Comparison of ENCODE assay signal across 19 cellular contexts in genomic region chr2:71562518-71562917, GRCh38.
A peak's percentile ranks its signal among the peaks of the same experiment; 100 is the strongest.
DNase-seq lines count a peak whose midpoint lies in the region; ATAC-seq, FAIRE-seq and TF ChIP-seq lines count a peak whose summit lies in the region.
"Had no signal": no experiment of that assay in that cellular context is flagged by ENCODE, and none has a peak within 500 bp of the region (broad histone marks: within the 10 kb centered on the region; RNA-seq: fewer than 3 reads in every experiment).

No MANE protein-coding gene starts in this region.

- no peak overlapping the region for H3K27ac ChIP-seq in HepG2 (ENCODE audit: extremely low read length, insufficient read depth, low read length)
- H3K27ac ChIP-seq: SJSA1 had no signal

- 0 out of 2 replicates have a peak overlapping the region, but pooled peaks have one; percentile 8 for H3K4me2 ChIP-seq in HepG2 (ENCODE audit: low read depth, low read length)

- POLR2A ChIA-PET in HepG2 (lab: Yijun Ruan, JAX) = no interaction called here

- peaks cover 7% of the 10 kb centered on the region for H3K4me1 Mint-ChIP-seq in progenitor cell of endocrine pancreas (ENCODE audit: low read depth)
- H3K4me1 Mint-ChIP-seq: B cell had no signal

- H3K27me3 Mint-ChIP-seq in progenitor cell of endocrine pancreas = no peaks in the 10 kb centered on the region
- H3K27me3 Mint-ChIP-seq: B cell had no signal

- TF ChIP-seq EP300 in HepG2 (IDR thresholded peaks at IDR 0.05; ENCODE audit: low read depth in 2 of 2, low read length in 2 of 2) (no peak), HepG2 (CRISPR knock-in tag; IDR thresholded peaks at IDR 0.05; ENCODE audit: borderline replicate concordance) (no peak)

- H3K27me3 ChIP-seq in HepG2 (ENCODE audit: control insufficient read depth in 1 of 2, insufficient read depth in 2 of 2, low read length in 2 of 2) = peaks cover 0 to 10% of the 10 kb centered on the region in 2 experiments; a peak in 2 of 5 replicates
- H3K27me3 ChIP-seq: SJSA1 had no signal

- no peaks in the 10 kb centered on the region for H4K20me1 ChIP-seq in HepG2 (ENCODE audit: insufficient read depth, low read length)

- no peak for TF ChIP-seq RAD21 in HepG2 (CRISPR knock-in tag; IDR thresholded peaks at IDR 0.05)

- in situ Hi-C loops in HepG2 (cut with HindIII; ENCODE audit: extremely low pct_ligation_motif_present, low pct_unique_long_range_greater_than_20kb) = no loop called here

- H3K4me3 ChIP-seq in HepG2 (replicated peaks in 1 of 3; ENCODE audit: insufficient read depth in 1 of 3, low read depth in 2 of 3, low read length in 3 of 3) = no peak overlapping the region
- H3K4me3 ChIP-seq: HAP-1, SJSA1 had no signal

- no peak overlapping the region for H3K4me3 Mint-ChIP-seq in progenitor cell of endocrine pancreas (ENCODE audit: low read depth)
- H3K4me3 Mint-ChIP-seq: B cell; CD8-positive, alpha-beta T cell had no signal

- intact Hi-C loops in HepG2 (cut with micrococcal nuclease; ENCODE audit: unreplicated experiment) = no loop called here

- H3K9me3 ChIP-seq in HepG2 (ENCODE audit: low read length) = no peaks in the 10 kb centered on the region
- H3K9me3 ChIP-seq: HAP-1, SJSA1 had no signal

- no peaks in the 10 kb centered on the region for H3K36me3 ChIP-seq in HepG2 (replicated peaks in 1 of 2; ENCODE audit: control insufficient read depth in 1 of 2, insufficient read depth in 2 of 2, low read length in 2 of 2)
- H3K36me3 ChIP-seq: HAP-1 had no signal

- no peak overlapping the region for H3K9ac ChIP-seq in HepG2 (ENCODE audit: insufficient read depth, low read depth, low read length)

- CTCF ChIA-PET in HepG2 (lab: Yijun Ruan, JAX; ENCODE audit: low intra/inter-chr PET ratio, low total read pairs) = no interaction called here

- peak overlapping the region; percentile 24 for H3K27ac Mint-ChIP-seq in progenitor cell of endocrine pancreas
- H3K27ac Mint-ChIP-seq: B cell; CD8-positive, alpha-beta T cell had no signal

- WGBS in HepG2 (ENCODE audit: low lambda C conversion rate) = 28% methylated on average over 7 of the region's 7 CpGs

- peak; percentile 31 for ATAC-seq in HepG2
- ATAC-seq in GM21381 (IDR thresholded peaks at IDR 0.05; ENCODE audit: unreplicated experiment) = no peak
- no peak for ATAC-seq in HG02759 (IDR thresholded peaks at IDR 0.05; ENCODE audit: unreplicated experiment)
- ATAC-seq: CD8-positive, alpha-beta T cell had no signal

- no peaks in the 10 kb centered on the region for H3K79me2 ChIP-seq in HepG2 (ENCODE audit: insufficient read depth, low read length)

- no peak for FAIRE-seq in HepG2 (lab: Jason Lieb, UNC)

- TF ChIP-seq CTCF in HepG2 (CRISPR knock-in tag; IDR thresholded peaks at IDR 0.05) (no peak), progenitor cell of endocrine pancreas (IDR thresholded peaks at IDR 0.05; ENCODE audit: unreplicated experiment) (no peak)

- no peak overlapping the region for H2AFZ ChIP-seq in HepG2 (ENCODE audit: low read length)

- TF ChIP-seq POLR2A in HepG2 (IDR thresholded peaks at IDR 0.05; ENCODE audit: insufficient read depth in 1 of 2, low read depth in 2 of 2, low read length in 2 of 2) = no peak

- peaks cover 40% of the 10 kb centered on the region for H3K4me1 ChIP-seq in HepG2 (ENCODE audit: insufficient read depth, low read length)
- H3K4me1 ChIP-seq: HAP-1 had no signal

- no peaks in the 10 kb centered on the region for H3K9me3 Mint-ChIP-seq in progenitor cell of endocrine pancreas (ENCODE audit: low read depth)
- H3K9me3 Mint-ChIP-seq: CD8-positive, alpha-beta T cell had no signal

- H3K36me3 Mint-ChIP-seq in progenitor cell of endocrine pancreas (ENCODE audit: insufficient read depth) = no peaks in the 10 kb centered on the region
- H3K36me3 Mint-ChIP-seq: CD8-positive, alpha-beta T cell had no signal

- no TSS peak for BruUV-seq in HepG2 (replicated peaks; lab: Mats Ljungman, UMichigan)

- DNase-seq in ELF-1 (ENCODE audit: low read depth, low spot score) = peak; percentile 32
- peak; percentile 27 for DNase-seq in LHCN-M2 (ENCODE audit: low read depth)
- DNase-seq in HepG2 (ENCODE audit: low spot score) = no peak
- no peak for DNase-seq in progenitor cell of endocrine pancreas (ENCODE audit: low spot score, unreplicated experiment)
- no peak for DNase-seq in activated gamma-delta T cell treated with Interleukin-2 at 50 U/mL for 16 hours
- DNase-seq: ACHN; CD8-positive, alpha-beta T cell; KBM-7; NCI-H1436; NCI-H2029; NCI-H2171 treated with DMSO at 0.1 percent for 48 hours; NCI-H446 treated with DMSO at 0.1 percent for 48 hours; OCI-M1; RPMI8226 had no signal

TF ChIP-seq in HepG2, 621 proteins besides CTCF, POLR2A, EP300 and RAD21:
- TF ChIP-seq MAZ (IDR thresholded peaks at IDR 0.05; ENCODE audit: borderline replicate concordance, low read depth, low read length) = no peak
- no peak for TF ChIP-seq MAZ (CRISPR knock-in tag; IDR thresholded peaks at IDR 0.05; ENCODE audit: low read depth)
- no peak for TF ChIP-seq KDM4B (CRISPR knock-in tag; IDR thresholded peaks at IDR 0.05)
- TF ChIP-seq KAT2B (IDR thresholded peaks at IDR 0.05; ENCODE audit: borderline replicate concordance, low read depth, low read length) = no peak
- 0 out of 2 replicates have a peak, but pooled peaks have one; percentile 27 for TF ChIP-seq ZNF552 (CRISPR knock-in tag; IDR thresholded peaks at IDR 0.05; ENCODE audit: borderline replicate concordance)
- TF ChIP-seq, protein P1, sequence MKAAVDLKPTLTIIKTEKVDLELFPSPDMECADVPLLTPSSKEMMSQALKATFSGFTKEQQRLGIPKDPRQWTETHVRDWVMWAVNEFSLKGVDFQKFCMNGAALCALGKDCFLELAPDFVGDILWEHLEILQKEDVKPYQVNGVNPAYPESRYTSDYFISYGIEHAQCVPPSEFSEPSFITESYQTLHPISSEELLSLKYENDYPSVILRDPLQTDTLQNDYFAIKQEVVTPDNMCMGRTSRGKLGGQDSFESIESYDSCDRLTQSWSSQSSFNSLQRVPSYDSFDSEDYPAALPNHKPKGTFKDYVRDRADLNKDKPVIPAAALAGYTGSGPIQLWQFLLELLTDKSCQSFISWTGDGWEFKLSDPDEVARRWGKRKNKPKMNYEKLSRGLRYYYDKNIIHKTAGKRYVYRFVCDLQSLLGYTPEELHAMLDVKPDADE (CRISPR knock-in tag; IDR thresholded peaks at IDR 0.05) = no peak
- TF ChIP-seq ZFP41 (CRISPR knock-in tag; IDR thresholded peaks at IDR 0.05; ENCODE audit: borderline replicate concordance) = no peak
- no peak for TF ChIP-seq CCDC6 (CRISPR knock-in tag; IDR thresholded peaks at IDR 0.05)
- TF ChIP-seq, protein P2, sequence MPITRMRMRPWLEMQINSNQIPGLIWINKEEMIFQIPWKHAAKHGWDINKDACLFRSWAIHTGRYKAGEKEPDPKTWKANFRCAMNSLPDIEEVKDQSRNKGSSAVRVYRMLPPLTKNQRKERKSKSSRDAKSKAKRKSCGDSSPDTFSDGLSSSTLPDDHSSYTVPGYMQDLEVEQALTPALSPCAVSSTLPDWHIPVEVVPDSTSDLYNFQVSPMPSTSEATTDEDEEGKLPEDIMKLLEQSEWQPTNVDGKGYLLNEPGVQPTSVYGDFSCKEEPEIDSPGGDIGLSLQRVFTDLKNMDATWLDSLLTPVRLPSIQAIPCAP (CRISPR knock-in tag; IDR thresholded peaks at IDR 0.05; ENCODE audit: low read depth) = no peak
- TF ChIP-seq TEAD3 (CRISPR knock-in tag; optimal IDR thresholded peaks at IDR 0.05; ENCODE audit: borderline replicate concordance) = no peak
- no peak for TF ChIP-seq ESRRA (CRISPR knock-in tag; IDR thresholded peaks at IDR 0.05; ENCODE audit: low read depth)
- TF ChIP-seq CREB1 (IDR thresholded peaks at IDR 0.05) = no peak
- TF ChIP-seq CREB1 (CRISPR knock-in tag; IDR thresholded peaks at IDR 0.05) = no peak
- TF ChIP-seq HIVEP1 (CRISPR knock-in tag; IDR thresholded peaks at IDR 0.05) = 0 out of 2 replicates have a peak, but pooled peaks have one; percentile 45
- no peak for TF ChIP-seq CHCHD3 (CRISPR knock-in tag; IDR thresholded peaks at IDR 0.05)
- TF ChIP-seq BORCS8-MEF2B (CRISPR knock-in tag; IDR thresholded peaks at IDR 0.05) = 0 out of 2 replicates have a peak, but pooled peaks have one; percentile 20
- no peak for TF ChIP-seq SRSF1 (optimal IDR thresholded peaks at IDR 0.05; ENCODE audit: low read depth, low read length)
- no peak for TF ChIP-seq JUND (CRISPR knock-in tag; IDR thresholded peaks at IDR 0.05)
- TF ChIP-seq, protein P3, sequence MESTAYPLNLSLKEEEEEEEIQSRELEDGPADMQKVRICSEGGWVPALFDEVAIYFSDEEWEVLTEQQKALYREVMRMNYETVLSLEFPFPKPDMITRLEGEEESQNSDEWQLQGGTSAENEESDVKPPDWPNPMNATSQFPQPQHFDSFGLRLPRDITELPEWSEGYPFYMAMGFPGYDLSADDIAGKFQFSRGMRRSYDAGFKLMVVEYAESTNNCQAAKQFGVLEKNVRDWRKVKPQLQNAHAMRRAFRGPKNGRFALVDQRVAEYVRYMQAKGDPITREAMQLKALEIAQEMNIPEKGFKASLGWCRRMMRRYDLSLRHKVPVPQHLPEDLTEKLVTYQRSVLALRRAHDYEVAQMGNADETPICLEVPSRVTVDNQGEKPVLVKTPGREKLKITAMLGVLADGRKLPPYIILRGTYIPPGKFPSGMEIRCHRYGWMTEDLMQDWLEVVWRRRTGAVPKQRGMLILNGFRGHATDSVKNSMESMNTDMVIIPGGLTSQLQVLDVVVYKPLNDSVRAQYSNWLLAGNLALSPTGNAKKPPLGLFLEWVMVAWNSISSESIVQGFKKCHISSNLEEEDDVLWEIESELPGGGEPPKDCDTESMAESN (CRISPR knock-in tag; conservative IDR thresholded peaks at IDR 0.05) = no peak

Comparison
In these comparisons a context has a peak if more than half of its experiments do, and no peak if none do; other contexts are left out.
1. DNase-seq: peak in ELF-1 (single experiment) and LHCN-M2 (single experiment); none in HepG2 (single experiment), progenitor cell of endocrine pancreas (single experiment) and activated gamma-delta T cell treated with Interleukin-2 at 50 U/mL for 16 hours (single experiment).